8 cellular contexts compared by ENCODE assay signal in the genomic region with DNA sequence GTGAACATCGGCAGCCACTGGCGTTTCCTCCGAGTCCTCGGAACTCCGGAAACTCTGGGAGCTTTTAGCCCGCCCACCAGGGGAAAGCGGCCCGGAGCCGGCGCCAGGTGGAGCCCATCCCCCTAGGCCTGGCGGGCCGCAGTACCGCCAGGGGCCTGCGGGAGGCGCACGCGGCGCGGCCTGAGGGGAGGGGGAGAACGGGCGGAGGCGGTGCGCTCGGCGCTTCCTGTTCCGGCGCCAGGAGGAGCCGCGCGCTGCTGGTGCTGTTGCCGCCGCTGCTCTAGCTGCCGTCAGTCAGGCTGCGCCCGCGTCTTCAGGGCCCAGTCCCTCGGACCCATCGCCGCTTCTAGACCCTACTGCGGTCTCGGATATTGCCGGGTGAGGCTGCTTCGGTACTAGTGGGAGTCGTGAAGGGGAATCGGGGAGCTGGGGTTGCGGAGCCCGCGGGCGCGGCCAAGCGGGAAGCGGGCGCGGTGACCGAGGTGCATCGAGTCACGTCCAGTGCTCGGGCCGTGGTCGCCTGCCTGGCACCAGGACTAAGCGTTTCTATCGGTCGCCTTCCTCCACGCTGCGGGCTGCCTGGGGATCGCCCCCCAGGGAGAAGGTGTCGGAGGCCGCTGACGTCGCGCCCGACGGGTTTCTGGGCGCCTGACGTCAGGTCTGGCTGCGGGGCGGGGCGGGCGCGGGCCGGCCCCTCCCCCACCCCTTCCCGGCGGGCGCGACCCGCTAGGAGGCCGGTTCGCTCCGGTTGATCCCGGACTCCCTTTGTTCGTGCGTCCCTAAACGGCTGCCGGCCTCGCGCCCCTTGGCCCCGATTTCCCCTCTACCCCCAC. TPM values are rescaled to one million over a fixed set of nuclear protein-coding genes. Genes with fewer than 3 reads are reported as not detected.
DNase-seq lines count a peak whose midpoint lies in the region; FAIRE-seq and TF ChIP-seq lines count a peak whose summit lies in the region.

TSS of gene MAPK1IP1L (plus strand) at position 222 of the 833 bp plus-strand sequence. CDS start 10,037 bp downstream, outside the sequence.

- TF ChIP-seq RAD21 in neural cell (conservative IDR thresholded peaks at IDR 0.05): peak; percentile 74

- FAIRE-seq in H54 (lab: Jason Lieb, UNC): peak; percentile 89

- H2AFZ ChIP-seq in Loucy (ENCODE audit: low read length): peak within 1 kb of the TSS; percentile 100
- peak within 1 kb of the TSS; percentile 100 for H2AFZ ChIP-seq in neural cell (ENCODE audit: low read depth, low read length)

- TF ChIP-seq CTCF in Loucy (conservative IDR thresholded peaks at IDR 0.05; ENCODE audit: low read length): peak; percentile 85
- TF ChIP-seq CTCF in neural cell (IDR thresholded peaks at IDR 0.05; ENCODE audit: poor library complexity, severe bottlenecking): peak; percentile 100
- TF ChIP-seq CTCF in stomach (IDR thresholded peaks at IDR 0.05): peak in 6 of 7 experiments; percentile 95 to 100 (median 100)

- H3K4me1 ChIP-seq in Loucy (ENCODE audit: insufficient read depth, low read length, poor library complexity, severe bottlenecking) (peaks cover 34% of the 10 kb centered on the region), stomach (peaks cover 31 to 49% (median 43%) of the 10 kb centered on the region in 4 donors)

- DNase-seq in ELR (ENCODE audit: low read depth) (peak; percentile 98), H54 (ENCODE audit: insufficient read length, low spot score) (peak; percentile 66), fibroblast of the conjunctiva (ENCODE audit: low read depth) (peak; percentile 85), stomach (peak; percentile 92)
- DNase-seq in activated effector memory CD4-positive, alpha-beta T cell treated with Interleukin-2 at 50 U/mL for 16 hours: peak; percentile 89

- H3K79me2 ChIP-seq in Loucy (ENCODE audit: insufficient read depth, low read length) (peaks cover 51% of the 10 kb centered on the region), neural cell (replicated peaks; ENCODE audit: insufficient read depth, low read length) (peaks cover 41% of the 10 kb centered on the region)

- H3K9me3 ChIP-seq in Loucy (ENCODE audit: insufficient read depth, low read depth, low read length) (no peaks in the 10 kb centered on the region), neural cell (ENCODE audit: low read length) (no peaks in the 10 kb centered on the region), stomach (no peaks in the 10 kb centered on the region)

- 0 to 1% (median 0%) methylated on average over 19 to 97 of the region's 97 CpGs for WGBS in stomach, 5 donors

- H3K9ac ChIP-seq in Loucy (ENCODE audit: low read depth, low read length, poor library complexity, severe bottlenecking) (peak within 1 kb of the TSS; percentile 97), neural cell (ENCODE audit: low read length) (peak within 1 kb of the TSS; percentile 100)

- peaks cover 9% of the 10 kb centered on the region for H3K27me3 ChIP-seq in Loucy (ENCODE audit: insufficient read depth, low read length, poor library complexity, severe bottlenecking)
- no peaks in the 10 kb centered on the region for H3K27me3 ChIP-seq in neural cell (ENCODE audit: insufficient read depth, low read depth, low read length)
- H3K27me3 ChIP-seq in stomach: no peaks in the 10 kb centered on the region

- H3K36me3 ChIP-seq in Loucy (ENCODE audit: insufficient read depth, low read length) (no peaks in the 10 kb centered on the region), neural cell (ENCODE audit: insufficient read depth, low read length) (peaks cover 7% of the 10 kb centered on the region), stomach (peaks cover 0 to 6% (median 0%) of the 10 kb centered on the region in 4 donors)

- peak; percentile 88 for TF ChIP-seq EP300 in neural cell (conservative IDR thresholded peaks at IDR 0.05; ENCODE audit: poor library complexity, severe bottlenecking)
- no peak for TF ChIP-seq EP300 in stomach (IDR thresholded peaks at IDR 0.05)

- H3K9me2 ChIP-seq in Loucy (replicated peaks; ENCODE audit: low read depth, low read length): no peaks in the 10 kb centered on the region
- no peaks in the 10 kb centered on the region for H3K9me2 ChIP-seq in neural cell (ENCODE audit: insufficient read depth, low read length)

- intact Hi-C loops in stomach (cut with DNase I; ENCODE audit: low total_unique reads): no loop called here

- TF ChIP-seq POLR2A in H54 (IDR thresholded peaks at IDR 0.05; ENCODE audit: low read depth, low read length) (peak; percentile 84), Raji (IDR thresholded peaks at IDR 0.05; ENCODE audit: insufficient read depth, low read depth, low read length) (peak; percentile 99), stomach (IDR thresholded peaks at IDR 0.05) (peak in 3 of 4 donors; percentile 17 to 99 (median 94))

- H3K4me2 ChIP-seq in Loucy (ENCODE audit: low read depth, low read length, poor library complexity, severe bottlenecking) (peak within 1 kb of the TSS; percentile 92), neural cell (ENCODE audit: low read length) (peak within 1 kb of the TSS; percentile 82)

- H4K20me1 ChIP-seq in Loucy (ENCODE audit: insufficient read depth, low read length, poor library complexity, severe bottlenecking) (peaks cover 48% of the 10 kb centered on the region), neural cell (ENCODE audit: insufficient read depth) (no peaks in the 10 kb centered on the region)

- H3F3A ChIP-seq in Loucy (ENCODE audit: low read depth) (peaks cover 4% of the 10 kb centered on the region; the same call in 1 of the 2 replicates), neural cell (ENCODE audit: insufficient read depth, low read length, poor library complexity, severe bottlenecking) (peaks cover 11% of the 10 kb centered on the region)

- peak within 1 kb of the TSS; percentile 100 for H3K27ac ChIP-seq in neural cell (ENCODE audit: low read length)
- H3K27ac ChIP-seq in stomach: peak within 1 kb of the TSS; percentile 98 to 100 (median 100)

- H3K4me3 ChIP-seq in Loucy (ENCODE audit: low read length, poor library complexity, severe bottlenecking) (peak within 1 kb of the TSS; percentile 95), neural cell (ENCODE audit: low read length) (peak within 1 kb of the TSS; percentile 93), stomach (peak within 1 kb of the TSS; percentile 55 to 96 (median 79))

TF ChIP-seq in neural cell, 6 proteins besides CTCF, POLR2A, EP300 and RAD21:
- TF ChIP-seq EZH2 (IDR thresholded peaks at IDR 0.05; ENCODE audit: borderline replicate concordance, insufficient read depth, low read length, poor library complexity, severe bottlenecking) (no peak), SMC3 (conservative IDR thresholded peaks at IDR 0.05; ENCODE audit: poor library complexity) (peak; percentile 83), TAF1 (IDR thresholded peaks at IDR 0.05; ENCODE audit: low read depth) (peak; percentile 80), POLR2AphosphoS5 (IDR thresholded peaks at IDR 0.05) (peak; percentile 100), MXI1 (conservative IDR thresholded peaks at IDR 0.05; ENCODE audit: poor library complexity, severe bottlenecking) (peak; percentile 87)
- TF ChIP-seq, protein P1, sequence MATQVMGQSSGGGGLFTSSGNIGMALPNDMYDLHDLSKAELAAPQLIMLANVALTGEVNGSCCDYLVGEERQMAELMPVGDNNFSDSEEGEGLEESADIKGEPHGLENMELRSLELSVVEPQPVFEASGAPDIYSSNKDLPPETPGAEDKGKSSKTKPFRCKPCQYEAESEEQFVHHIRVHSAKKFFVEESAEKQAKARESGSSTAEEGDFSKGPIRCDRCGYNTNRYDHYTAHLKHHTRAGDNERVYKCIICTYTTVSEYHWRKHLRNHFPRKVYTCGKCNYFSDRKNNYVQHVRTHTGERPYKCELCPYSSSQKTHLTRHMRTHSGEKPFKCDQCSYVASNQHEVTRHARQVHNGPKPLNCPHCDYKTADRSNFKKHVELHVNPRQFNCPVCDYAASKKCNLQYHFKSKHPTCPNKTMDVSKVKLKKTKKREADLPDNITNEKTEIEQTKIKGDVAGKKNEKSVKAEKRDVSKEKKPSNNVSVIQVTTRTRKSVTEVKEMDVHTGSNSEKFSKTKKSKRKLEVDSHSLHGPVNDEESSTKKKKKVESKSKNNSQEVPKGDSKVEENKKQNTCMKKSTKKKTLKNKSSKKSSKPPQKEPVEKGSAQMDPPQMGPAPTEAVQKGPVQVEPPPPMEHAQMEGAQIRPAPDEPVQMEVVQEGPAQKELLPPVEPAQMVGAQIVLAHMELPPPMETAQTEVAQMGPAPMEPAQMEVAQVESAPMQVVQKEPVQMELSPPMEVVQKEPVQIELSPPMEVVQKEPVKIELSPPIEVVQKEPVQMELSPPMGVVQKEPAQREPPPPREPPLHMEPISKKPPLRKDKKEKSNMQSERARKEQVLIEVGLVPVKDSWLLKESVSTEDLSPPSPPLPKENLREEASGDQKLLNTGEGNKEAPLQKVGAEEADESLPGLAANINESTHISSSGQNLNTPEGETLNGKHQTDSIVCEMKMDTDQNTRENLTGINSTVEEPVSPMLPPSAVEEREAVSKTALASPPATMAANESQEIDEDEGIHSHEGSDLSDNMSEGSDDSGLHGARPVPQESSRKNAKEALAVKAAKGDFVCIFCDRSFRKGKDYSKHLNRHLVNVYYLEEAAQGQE (IDR thresholded peaks at IDR 0.05; ENCODE audit: borderline replicate concordance): peak; percentile 64

RNA-seq across cellular contexts. Expression of gene MAPK1IP1L, which starts in this region (rescaled TPM):
- 35.4 and 37.6 TPM in 2 replicates for polyA plus RNA-seq in neural cell
- 38.7 and 56.1 TPM in 2 replicates for polyA minus RNA-seq in neural cell
- total RNA-seq in stomach: 10 to 100 TPM in 4 of 5 donors, 1 to 10 TPM in 1; 7.0 to 53.1 (median 29.9) TPM
- polyA plus RNA-seq in stomach: 10 to 100 TPM; 22.9 to 50.9 (median 27.2) TPM

Comparison
In these comparisons a context has a peak if more than half of its experiments do, and no peak if none do; other contexts are left out.
1. Peak in every context shown above with its lines: DNase-seq, H3K4me3 ChIP-seq and H3K27ac ChIP-seq.